8 cellular contexts compared by ENCODE assay signal in genomic region chr6:38671885-38672467, GRCh38. TPM values are rescaled to one million over a fixed set of nuclear protein-coding genes. Genes with fewer than 3 reads are reported as not detected.
A peak's percentile ranks its signal among the peaks of the same experiment; 100 is the strongest.
DNase-seq lines count a peak whose midpoint lies in the region; ATAC-seq and TF ChIP-seq lines count a peak whose summit lies in the region.

No MANE protein-coding gene starts in this region.

- intact Hi-C loops in mammary epithelial cell (cut with micrococcal nuclease): loop anchor here (2.0 to 10.0 kb wide), 4 partner anchors 101 to 1187 kb away; no protein-coding TSS in a partner anchor

- H2AFZ ChIP-seq in mammary epithelial cell (ENCODE audit: low read depth, low read length): no peak overlapping the region

- H3K27ac ChIP-seq in SJCRH30 (no peak overlapping the region), mammary epithelial cell (ENCODE audit: insufficient read depth, low read depth, low read length) (no peak overlapping the region), thoracic aorta (no peak overlapping the region)

- dilution Hi-C loops in mammary epithelial cell (cut with HindIII; ENCODE audit: low sequenced_read_pairs): no loop called here

- no peaks in the 10 kb centered on the region for H4K20me1 ChIP-seq in mammary epithelial cell (ENCODE audit: insufficient read depth, low read length)

- H3K4me3 ChIP-seq in SJCRH30: no peak overlapping the region
- H3K4me3 ChIP-seq in mammary epithelial cell (replicated peaks in 1 of 3; ENCODE audit: insufficient read depth in 1 of 3, low read depth in 2 of 3, low read length in 3 of 3): no peak overlapping the region
- H3K4me3 ChIP-seq in thoracic aorta: no peak overlapping the region

- in situ Hi-C loops in KBM-7 (cut with MboI; ENCODE audit: low pct_unique_long_range_greater_than_20kb, low sequenced_read_pairs): no loop called here
- in situ Hi-C loops in mammary epithelial cell (cut with MboI; ENCODE audit: low sequenced_read_pairs in 2 of 2): no loop called here

- H3K4me1 ChIP-seq in SJCRH30 (no peaks in the 10 kb centered on the region), mammary epithelial cell (ENCODE audit: insufficient read depth, low read length) (no peaks in the 10 kb centered on the region), thoracic aorta (ENCODE audit: control insufficient read depth in 1 of 2, low read depth in 2 of 2) (no peaks in the 10 kb centered on the region)

- peak; percentile 83 for ATAC-seq in GM21528 (IDR thresholded peaks at IDR 0.05; ENCODE audit: low FRiP score, unreplicated experiment)
- no peak for ATAC-seq in thoracic aorta (ENCODE audit: insufficient number of reproducible peaks, low FRiP score, low read depth)

- H3K4me2 ChIP-seq in mammary epithelial cell (ENCODE audit: insufficient read depth, low read depth, low read length): no peak overlapping the region

- H3K9ac ChIP-seq in mammary epithelial cell (ENCODE audit: insufficient read depth, low read length): no peak overlapping the region

- peak; percentile 14 for DNase-seq in activated CD4-positive, CD25-positive, alpha-beta regulatory T cell treated with anti-CD3 and anti-CD28 coated beads, Interleukin-2, amount 50 U/mL, for 16 hours (ENCODE audit: low read depth, low spot score)
- DNase-seq in activated CD4-positive, CD25-positive, alpha-beta regulatory T cell (lab: John Stamatoyannopoulos, UW): no peak
- peak; percentile 60 for DNase-seq in KBM-7
- DNase-seq in SJCRH30: peak; percentile 31 to 75
- peak; percentile 56 for DNase-seq in mammary epithelial cell
- DNase-seq in kidney glomerular epithelial cell (lab: John Stamatoyannopoulos, UW): peak; percentile 34
- no peak for DNase-seq in thoracic aorta (ENCODE audit: low spot score)

- no peaks in the 10 kb centered on the region for H3K79me2 ChIP-seq in mammary epithelial cell (ENCODE audit: insufficient read depth, low read length)

- H3K27me3 ChIP-seq in SJCRH30 (no peaks in the 10 kb centered on the region), mammary epithelial cell (ENCODE audit: insufficient read depth, low read length) (no peaks in the 10 kb centered on the region), thoracic aorta (replicated peaks; ENCODE audit: insufficient read depth) (no peaks in the 10 kb centered on the region)

- BruUV-seq in mammary epithelial cell (replicated peaks; lab: Mats Ljungman, UMichigan): no TSS peak

- WGBS in mammary epithelial cell (ENCODE audit: low coverage, missing lambda C conversion rate): 3% methylated on average over 2 of the region's 2 CpGs

- CTCF ChIA-PET in mammary epithelial cell (lab: Charles Lee; ENCODE audit: low non-redundant PET): no interaction called here

- no peaks in the 10 kb centered on the region for H3K9me3 ChIP-seq in SJCRH30 (replicated peaks)
- H3K9me3 ChIP-seq in mammary epithelial cell (replicated peaks; ENCODE audit: insufficient read depth, low read length): no peaks in the 10 kb centered on the region
- no peaks in the 10 kb centered on the region for H3K9me3 ChIP-seq in thoracic aorta

- TF ChIP-seq CTCF in mammary epithelial cell (conservative IDR thresholded peaks at IDR 0.05 in 1 of 2, IDR thresholded peaks at IDR 0.05 in 1 of 2; ENCODE audit: extremely low read depth in 1 of 2, insufficient read depth in 1 of 2, low read depth in 1 of 2, low read length in 2 of 2) (peak; percentile 66 to 88), thoracic aorta (IDR thresholded peaks at IDR 0.05) (peak; percentile 53)

- peaks cover 25% of the 10 kb centered on the region for H3K36me3 ChIP-seq in SJCRH30
- peaks cover 20% of the 10 kb centered on the region for H3K36me3 ChIP-seq in mammary epithelial cell (ENCODE audit: insufficient read depth, low read length)
- H3K36me3 ChIP-seq in thoracic aorta: peaks cover 4% of the 10 kb centered on the region

RNA-seq across cellular contexts. Expression of gene GLO1, which starts 31.0 kb away (rescaled TPM):
- total RNA-seq in SJCRH30 (2014; rRNA removed; shearing (Covaris generic)): 453 and 485 TPM in 2 replicates
- 100 to 1,000 TPM; 134 to 150 TPM for total RNA-seq in mammary epithelial cell
- polyA plus RNA-seq in mammary epithelial cell: 116 TPM
- polyA minus RNA-seq in mammary epithelial cell: 48.7 TPM
- 10 to 100 TPM; 47.7 to 63.1 TPM for total RNA-seq in thoracic aorta

RNA-seq across cellular contexts. Expression of gene BTBD9, which starts 32.2 kb away (rescaled TPM):
- 5.7 and 6.2 TPM in 2 replicates for total RNA-seq in SJCRH30 (2014; rRNA removed; shearing (Covaris generic))
- 10 to 100 TPM; 14.8 to 15.0 TPM for total RNA-seq in mammary epithelial cell
- polyA plus RNA-seq in mammary epithelial cell: 3.6 TPM
- polyA minus RNA-seq in mammary epithelial cell: 73.1 TPM
- total RNA-seq in thoracic aorta: 10 to 100 TPM; 30.1 to 45.8 TPM

RNA-seq across cellular contexts. Expression of gene DNAH8, which starts 43.1 kb away (rescaled TPM):
- total RNA-seq in SJCRH30 (2014; rRNA removed; shearing (Covaris generic)): under 0.01 and 0.03 TPM in 2 replicates
- total RNA-seq in mammary epithelial cell (under 1 TPM in 1 of 2 donors, not detected in 1; 0.02 TPM), thoracic aorta (under 1 TPM in 1 of 2 donors, not detected in 1; 0.14 TPM)
- not detected for polyA plus RNA-seq in mammary epithelial cell
- polyA minus RNA-seq in mammary epithelial cell: not detected

Comparison
In these comparisons a context has a peak if more than half of its experiments do, and no peak if none do; other contexts are left out.
1. DNase-seq: peak in activated CD4-positive, CD25-positive, alpha-beta regulatory T cell treated with anti-CD3 and anti-CD28 coated beads, Interleukin-2, amount 50 U/mL, for 16 hours (single experiment), KBM-7 (single experiment), SJCRH30 (2 of 2), mammary epithelial cell (single experiment) and kidney glomerular epithelial cell (single experiment); none in activated CD4-positive, CD25-positive, alpha-beta regulatory T cell (0 of 4) and thoracic aorta (single experiment).